ENCODE assay signal across 17 cellular contexts in the genomic region with DNA sequence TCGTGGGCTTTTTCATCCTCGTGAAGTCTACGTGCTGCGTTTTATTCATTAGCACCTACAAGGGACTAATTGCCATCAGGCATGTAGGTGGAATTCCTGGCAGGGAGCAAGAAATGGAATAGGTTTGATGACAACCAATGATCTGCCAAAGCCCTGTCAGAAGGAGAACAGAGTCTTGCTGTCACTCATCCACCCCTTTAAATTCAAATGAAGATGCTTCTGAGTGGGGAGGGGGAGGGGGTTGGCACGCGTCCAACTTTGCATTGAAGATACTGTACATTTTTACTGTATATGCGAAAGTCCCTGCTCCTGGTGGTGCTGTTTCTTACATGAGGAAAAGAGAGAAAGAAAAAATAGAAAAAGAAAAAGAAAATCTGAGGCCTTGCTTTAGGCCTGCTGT.
DNase-seq lines count a peak whose midpoint lies in the region; ATAC-seq lines count a peak whose summit lies in the region.
"Had no signal": no experiment of that assay in that cellular context is flagged by ENCODE, and none has a peak within 500 bp of the region (broad histone marks: within the 10 kb centered on the region; RNA-seq: fewer than 3 reads in every experiment).

No MANE protein-coding gene starts in this region.

- H3K4me1 Mint-ChIP-seq in activated T-cell treated with anti-CD3 and anti-CD28 coated beads, Interleukin-2, amount 50 U/mL, for 24 hours (ENCODE audit: low read depth) = no peaks in the 10 kb centered on the region
- H3K4me1 Mint-ChIP-seq: activated naive CD4-positive, alpha-beta T cell treated with anti-CD3 and anti-CD28 coated beads, Interleukin-2, amount 50 U/mL, for 24 hours; natural killer cell had no signal

- H3K27ac Mint-ChIP-seq in activated T-cell treated with anti-CD3 and anti-CD28 coated beads, Interleukin-2, amount 50 U/mL, for 24 hours = no peak overlapping the region
- H3K27ac Mint-ChIP-seq: activated B cell treated with CpG ODN at 0.5 μM for 24 hours; activated naive CD4-positive, alpha-beta T cell treated with anti-CD3 and anti-CD28 coated beads, Interleukin-2, amount 50 U/mL, for 24 hours; natural killer cell had no signal

- H3K36me3 Mint-ChIP-seq in activated T-cell treated with anti-CD3 and anti-CD28 coated beads, Interleukin-2, amount 50 U/mL, for 24 hours (ENCODE audit: low read depth) = no peaks in the 10 kb centered on the region
- H3K36me3 Mint-ChIP-seq: activated naive CD4-positive, alpha-beta T cell treated with anti-CD3 and anti-CD28 coated beads, Interleukin-2, amount 50 U/mL, for 24 hours; natural killer cell had no signal

- H3K27me3 Mint-ChIP-seq in activated T-cell treated with anti-CD3 and anti-CD28 coated beads, Interleukin-2, amount 50 U/mL, for 24 hours = no peaks in the 10 kb centered on the region
- H3K27me3 Mint-ChIP-seq: activated B cell treated with CpG ODN at 0.5 μM for 24 hours had no signal

- no peaks in the 10 kb centered on the region for H3K9me3 Mint-ChIP-seq in activated T-cell treated with anti-CD3 and anti-CD28 coated beads, Interleukin-2, amount 50 U/mL, for 24 hours
- H3K9me3 Mint-ChIP-seq: activated B cell treated with CpG ODN at 0.5 μM for 24 hours; activated naive CD4-positive, alpha-beta T cell treated with anti-CD3 and anti-CD28 coated beads, Interleukin-2, amount 50 U/mL, for 24 hours had no signal

- DNase-seq in NCI-H69 (lab: John Stamatoyannopoulos, UW) (peak; percentile 13), putamen (ENCODE audit: low spot score) (peak; percentile 74), NCI-H2081 treated with DMSO at 0.1 percent for 48 hours (lab: John Stamatoyannopoulos, UW) (no peak), SW 1271 (lab: John Stamatoyannopoulos, UW) (no peak)
- no peak for DNase-seq in activated T-cell treated with anti-CD3 and anti-CD28 coated beads, Interleukin-2, amount 50 U/mL, for 24 hours
- DNase-seq: activated B cell treated with CpG ODN at 0.5 μM for 24 hours; lower lobe of right lung; natural killer cell; NCI-H1105 treated with DMSO at 0.1 percent for 48 hours; NCI-H446; stimulated activated CD8-positive, alpha-beta memory T cell treated with anti-CD3 and anti-CD28 coated beads, Interleukin-4, amount 100 ng/mL, for 48 hours; thyroid gland had no signal

- H3K4me3 Mint-ChIP-seq in activated T-cell treated with anti-CD3 and anti-CD28 coated beads, Interleukin-2, amount 50 U/mL, for 24 hours = no peak overlapping the region
- H3K4me3 Mint-ChIP-seq: activated B cell treated with CpG ODN at 0.5 μM for 24 hours; activated naive CD4-positive, alpha-beta T cell treated with anti-CD3 and anti-CD28 coated beads, Interleukin-2, amount 50 U/mL, for 24 hours; natural killer cell had no signal

- peak; percentile 17 for ATAC-seq in GM19035 (IDR thresholded peaks at IDR 0.05; ENCODE audit: unreplicated experiment)
- peak; percentile 7 for ATAC-seq in HG02852 (IDR thresholded peaks at IDR 0.05; ENCODE audit: unreplicated experiment)
- ATAC-seq in GM18867 (IDR thresholded peaks at IDR 0.05; ENCODE audit: unreplicated experiment) = no peak
- ATAC-seq: HCT116 had no signal

Comparison
In these comparisons a context has a peak if more than half of its experiments do, and no peak if none do; other contexts are left out.
1. DNase-seq: peak in NCI-H69 (single experiment) and putamen (single experiment); none in NCI-H2081 treated with DMSO at 0.1 percent for 48 hours (single experiment), SW 1271 (0 of 2) and activated T-cell treated with anti-CD3 and anti-CD28 coated beads, Interleukin-2, amount 50 U/mL, for 24 hours (single experiment).